Comparison of ENCODE assay signal across 1 cellular context in genomic region chr10:77800738-77801266, GRCh38.
TF ChIP-seq lines count a peak whose summit lies in the region.

No MANE protein-coding gene starts in this region.

TF ChIP-seq in GM23338, 12 proteins besides CTCF, POLR2A, EP300 and RAD21 (continued from another document):
- TF ChIP-seq EZH2phosphoT487 (IDR thresholded peaks at IDR 0.05; ENCODE audit: unreplicated experiment) (no peak), POLR2AphosphoS5 (IDR thresholded peaks at IDR 0.05; ENCODE audit: low read depth) (no peak), ZNF331 (CRISPR knock-in tag; IDR thresholded peaks at IDR 0.05; ENCODE audit: low read depth) (no peak), NANOG (IDR thresholded peaks at IDR 0.05; ENCODE audit: borderline replicate concordance) (no peak), STAT1 (IDR thresholded peaks at IDR 0.05; ENCODE audit: unreplicated experiment) (no peak), CREB1 (CRISPR knock-in tag; IDR thresholded peaks at IDR 0.05; ENCODE audit: low read depth) (no peak), JUNB (IDR thresholded peaks at IDR 0.05; ENCODE audit: unreplicated experiment) (no peak), ETS1 (IDR thresholded peaks at IDR 0.05) (no peak)
- TF ChIP-seq, protein P1, sequence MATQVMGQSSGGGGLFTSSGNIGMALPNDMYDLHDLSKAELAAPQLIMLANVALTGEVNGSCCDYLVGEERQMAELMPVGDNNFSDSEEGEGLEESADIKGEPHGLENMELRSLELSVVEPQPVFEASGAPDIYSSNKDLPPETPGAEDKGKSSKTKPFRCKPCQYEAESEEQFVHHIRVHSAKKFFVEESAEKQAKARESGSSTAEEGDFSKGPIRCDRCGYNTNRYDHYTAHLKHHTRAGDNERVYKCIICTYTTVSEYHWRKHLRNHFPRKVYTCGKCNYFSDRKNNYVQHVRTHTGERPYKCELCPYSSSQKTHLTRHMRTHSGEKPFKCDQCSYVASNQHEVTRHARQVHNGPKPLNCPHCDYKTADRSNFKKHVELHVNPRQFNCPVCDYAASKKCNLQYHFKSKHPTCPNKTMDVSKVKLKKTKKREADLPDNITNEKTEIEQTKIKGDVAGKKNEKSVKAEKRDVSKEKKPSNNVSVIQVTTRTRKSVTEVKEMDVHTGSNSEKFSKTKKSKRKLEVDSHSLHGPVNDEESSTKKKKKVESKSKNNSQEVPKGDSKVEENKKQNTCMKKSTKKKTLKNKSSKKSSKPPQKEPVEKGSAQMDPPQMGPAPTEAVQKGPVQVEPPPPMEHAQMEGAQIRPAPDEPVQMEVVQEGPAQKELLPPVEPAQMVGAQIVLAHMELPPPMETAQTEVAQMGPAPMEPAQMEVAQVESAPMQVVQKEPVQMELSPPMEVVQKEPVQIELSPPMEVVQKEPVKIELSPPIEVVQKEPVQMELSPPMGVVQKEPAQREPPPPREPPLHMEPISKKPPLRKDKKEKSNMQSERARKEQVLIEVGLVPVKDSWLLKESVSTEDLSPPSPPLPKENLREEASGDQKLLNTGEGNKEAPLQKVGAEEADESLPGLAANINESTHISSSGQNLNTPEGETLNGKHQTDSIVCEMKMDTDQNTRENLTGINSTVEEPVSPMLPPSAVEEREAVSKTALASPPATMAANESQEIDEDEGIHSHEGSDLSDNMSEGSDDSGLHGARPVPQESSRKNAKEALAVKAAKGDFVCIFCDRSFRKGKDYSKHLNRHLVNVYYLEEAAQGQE (IDR thresholded peaks at IDR 0.05; ENCODE audit: unreplicated experiment), result no peak
